Comparison of ENCODE assay signal across 27 cellular contexts in the genomic region with DNA sequence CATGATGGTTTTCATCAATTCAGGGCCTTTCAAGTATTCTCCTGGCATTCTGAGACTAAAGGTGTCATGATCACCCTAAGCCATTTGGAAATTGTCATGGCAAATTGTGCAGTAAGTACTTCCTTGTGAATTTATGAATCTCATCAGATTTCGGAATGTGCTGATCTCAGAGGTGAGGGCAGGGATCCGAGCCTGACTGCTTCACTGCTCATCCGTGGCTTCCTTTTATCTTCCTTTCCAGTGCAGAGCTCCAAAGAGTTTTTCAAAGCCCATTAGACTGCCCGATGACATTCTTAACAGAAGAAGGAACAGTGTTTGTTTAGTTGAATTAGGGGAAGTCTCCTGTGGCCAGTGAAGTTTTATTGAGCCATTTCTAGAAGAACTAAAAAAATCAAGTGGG.
"Had no signal": no experiment of that assay in that cellular context is flagged by ENCODE, and none has a peak within 500 bp of the region (broad histone marks: within the 10 kb centered on the region; RNA-seq: fewer than 3 reads in every experiment).

No MANE protein-coding gene starts in this region.

- DNase-seq: activated CD4-positive, alpha-beta T cell treated with anti-CD3 and anti-CD28 coated beads for 1 hour; activated CD4-positive, alpha-beta T cell treated with anti-CD3 and anti-CD28 coated beads, Interleukin-2, amount 50 U/mL, for 1 hour; activated CD8-positive, alpha-beta T cell treated with anti-CD3 and anti-CD28 coated beads for 36 hours; activated gamma-delta T cell treated with Interleukin-2 at 50 U/mL for 16 hours; activated naive CD4-positive, alpha-beta T cell treated with anti-CD3 and anti-CD28 coated beads, Interleukin-2, amount 50 U/mL, for 16 hours; activated T-cell treated with anti-CD3 and anti-CD28 coated beads, Interleukin-2, amount 50 U/mL, for 4 hours; amygdala; central memory CD4-positive, alpha-beta T cell; foreskin fibroblast; heart left ventricle; hypothalamus; immature natural killer cell; kidney; left lung; lower lobe of right lung; mesenchymal stem cell; natural killer cell; right cardiac atrium; stimulated activated CD4-positive, alpha-beta T cell treated with anti-CD3 and anti-CD28 coated beads, Interleukin-15, amount 100 ng/mL, for 24 hours; stimulated activated CD4-positive, alpha-beta T cell treated with anti-CD3 and anti-CD28 coated beads, Interleukin-2, amount 100 ng/mL, for 24 hours; stimulated activated naive B cell treated with anti-CD40 and anti-IgM and Interleukin-4, amounts not matched to agents 10 μg/mL and 1 μg/mL and 100 μg/mL, for 72 hours; stomach; tibial artery; upper lobe of right lung had no signal

- ATAC-seq: activated CD8-positive, alpha-beta T cell treated with anti-CD3 and anti-CD28 coated beads for 36 hours; activated T-cell treated with anti-CD3 and anti-CD28 coated beads, Interleukin-2, amount 50 U/mL, for 4 hours; activated T-helper 17 cell treated with anti-CD3 and anti-CD28 coated beads, Interleukin-2, amount 50 U/mL, for 72 hours; heart left ventricle; natural killer cell; right cardiac atrium; stimulated activated naive B cell treated with anti-CD40 and anti-IgM and Interleukin-4, amounts not matched to agents 10 μg/mL and 1 μg/mL and 100 μg/mL, for 72 hours; WTC11 had no signal

- H3K4me3 ChIP-seq: breast epithelium, heart left ventricle, left lung, lower lobe of right lung, stomach, tibial artery, upper lobe of right lung had no signal

- H3K36me3 ChIP-seq: breast epithelium, heart left ventricle, left lung, lower lobe of right lung, stomach, tibial artery, upper lobe of right lung had no signal

- H3K4me1 ChIP-seq: breast epithelium, heart left ventricle, left lung, lower lobe of right lung, stomach, tibial artery, upper lobe of right lung had no signal

- H3K9me3 ChIP-seq: breast epithelium, heart left ventricle, left lung, lower lobe of right lung, stomach, tibial artery, upper lobe of right lung had no signal

- H3K27ac ChIP-seq: breast epithelium, heart left ventricle, left lung, lower lobe of right lung, stomach, tibial artery, upper lobe of right lung had no signal
